ENCODE assay signal across 23 cellular contexts in the genomic region with DNA sequence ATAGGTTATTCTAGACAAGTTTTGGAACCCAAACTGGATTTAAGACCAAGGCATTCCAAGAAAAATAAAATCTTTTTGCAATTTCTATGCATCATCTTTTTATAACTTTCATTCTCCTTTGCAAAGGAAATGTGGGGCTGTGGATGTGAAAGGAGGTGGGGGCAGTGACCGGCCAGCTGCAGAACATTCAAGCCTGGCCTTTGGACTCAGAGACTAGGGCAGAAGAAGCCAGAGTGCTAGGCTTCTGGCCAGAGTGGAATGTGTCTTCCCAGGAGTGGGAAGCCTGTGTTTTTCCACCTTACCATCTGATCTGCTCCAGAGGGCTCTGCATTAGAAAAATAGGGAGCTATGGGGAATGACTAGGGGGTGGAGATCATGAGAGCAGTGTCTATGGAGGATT.
DNase-seq lines count a peak whose midpoint lies in the region; ATAC-seq and TF ChIP-seq lines count a peak whose summit lies in the region.
"Had no signal": no experiment of that assay in that cellular context is flagged by ENCODE, and none has a peak within 500 bp of the region (broad histone marks: within the 10 kb centered on the region; RNA-seq: fewer than 3 reads in every experiment).

No MANE protein-coding gene starts in this region.

- H3K4me3 Mint-ChIP-seq in WTC11, result no peak overlapping the region
- H3K4me3 Mint-ChIP-seq: activated naive CD4-positive, alpha-beta T cell treated with anti-CD3 and anti-CD28 coated beads, Interleukin-2, amount 50 U/mL, for 24 hours; CD4-positive, alpha-beta T cell; endodermal cell; naive thymus-derived CD4-positive, alpha-beta T cell had no signal

- no TSS peak for BruUV-seq in A673 (replicated peaks; lab: Mats Ljungman, UMichigan)

- H3K36me3 ChIP-seq in liver (ENCODE audit: control insufficient read depth in 4 of 4, insufficient read depth in 3 of 4, low read depth in 1 of 4, low read length in 3 of 4), result no peaks in the 10 kb centered on the region
- peaks cover 0 to 21% (median 6%) of the 10 kb centered on the region in 5 donors for H3K36me3 ChIP-seq in subcutaneous abdominal adipose tissue (ENCODE audit: control insufficient read depth in 5 of 5, insufficient read depth in 5 of 5, low read length in 5 of 5)
- no peaks in the 10 kb centered on the region for H3K36me3 ChIP-seq in A673 (ENCODE audit: insufficient read depth, low read length, poor library complexity, severe bottlenecking)
- H3K36me3 ChIP-seq: thyroid gland had no signal

- H3K36me3 Mint-ChIP-seq in WTC11, result peaks cover 22% of the 10 kb centered on the region

- H3K9me3 ChIP-seq in liver (ENCODE audit: control insufficient read depth in 4 of 4, low read length in 3 of 4), result no peaks in the 10 kb centered on the region
- no peaks in the 10 kb centered on the region for H3K9me3 ChIP-seq in subcutaneous abdominal adipose tissue (ENCODE audit: control insufficient read depth in 5 of 5, low read length in 5 of 5)
- no peaks in the 10 kb centered on the region for H3K9me3 ChIP-seq in A673 (ENCODE audit: low read depth, low read length, poor library complexity, severe bottlenecking)
- H3K9me3 ChIP-seq: SK-N-SH, thyroid gland had no signal

- DNase-seq in HuH-7 (ENCODE audit: low spot score) (peak; percentile 23), WTC11 (ENCODE audit: low spot score) (no peak), GM19238 (ENCODE audit: insufficient read length, low spot score) (no peak), foreskin keratinocyte (no peak), A673 (ENCODE audit: low spot score) (no peak)
- DNase-seq: activated CD4-positive, alpha-beta T cell treated with anti-CD3 and anti-CD28 coated beads, Interleukin-2, amount 50 U/mL, for 1 hour; anterior cingulate cortex; CD4-positive, alpha-beta T cell; cortex of kidney; endodermal cell; naive thymus-derived CD4-positive, alpha-beta T cell; NCI-H146; NCI-H2171 treated with DMSO at 0.1 percent for 48 hours; occipital lobe; SK-N-SH; spleen; stimulated activated CD4-positive, alpha-beta T cell treated with anti-CD3 and anti-CD28 coated beads, Interleukin-2, amount 100 ng/mL, for 48 hours; stimulated activated naive CD8-positive, alpha-beta T cell treated with anti-CD3 and anti-CD28 coated beads, Interleukin-15, Interleukin-2, amounts not matched to agents 100 U/mL and 50 U/mL, for 24 hours; thyroid gland had no signal

- H3K4me1 ChIP-seq in liver (ENCODE audit: control insufficient read depth in 4 of 4, insufficient read depth in 4 of 4, low read length in 3 of 4) (peaks cover 0 to 25% (median 12%) of the 10 kb centered on the region in 4 donors), subcutaneous abdominal adipose tissue (ENCODE audit: control insufficient read depth in 5 of 5, insufficient read depth in 5 of 5, low read length in 5 of 5) (peaks cover 2 to 57% (median 25%) of the 10 kb centered on the region in 5 donors), foreskin keratinocyte (peaks cover 6% of the 10 kb centered on the region), A673 (ENCODE audit: insufficient read depth, low read length, poor library complexity, severe bottlenecking) (no peaks in the 10 kb centered on the region)

- TF ChIP-seq CTCF in WTC11 (IDR thresholded peaks at IDR 0.05) (no peak), liver (IDR thresholded peaks at IDR 0.05; ENCODE audit: low read depth, low read length, missing input control) (no peak), foreskin keratinocyte (conservative IDR thresholded peaks at IDR 0.05) (no peak), A673 (conservative IDR thresholded peaks at IDR 0.05; ENCODE audit: low read depth, low read length) (no peak)

- H3K27me3 Mint-ChIP-seq in WTC11 (ENCODE audit: low read depth), result no peaks in the 10 kb centered on the region
- H3K27me3 Mint-ChIP-seq: activated naive CD4-positive, alpha-beta T cell treated with anti-CD3 and anti-CD28 coated beads, Interleukin-2, amount 50 U/mL, for 24 hours; CD4-positive, alpha-beta T cell had no signal

- H3K9me3 Mint-ChIP-seq in WTC11, result peaks cover 6% of the 10 kb centered on the region
- H3K9me3 Mint-ChIP-seq: activated naive CD4-positive, alpha-beta T cell treated with anti-CD3 and anti-CD28 coated beads, Interleukin-2, amount 50 U/mL, for 24 hours; CD4-positive, alpha-beta T cell; endodermal cell had no signal

- H3K4me3 ChIP-seq in liver (ENCODE audit: low read depth in 1 of 3, low read length in 3 of 3), result no peak overlapping the region
- H3K4me3 ChIP-seq in subcutaneous abdominal adipose tissue (ENCODE audit: low read depth in 1 of 5, low read length in 5 of 5), result no peak overlapping the region
- no peak overlapping the region for H3K4me3 ChIP-seq in A673 (ENCODE audit: low read depth, low read length, poor library complexity, severe bottlenecking)
- H3K4me3 ChIP-seq: spleen, thyroid gland had no signal

- TF ChIP-seq RAD21 in liver (IDR thresholded peaks at IDR 0.05), result peak; percentile 33 to 58

- 0 out of 2 replicates have a peak overlapping the region, but pooled peaks have one; percentile 36 for H3K27ac Mint-ChIP-seq in WTC11
- H3K27ac Mint-ChIP-seq: activated naive CD4-positive, alpha-beta T cell treated with anti-CD3 and anti-CD28 coated beads, Interleukin-2, amount 50 U/mL, for 24 hours; CD4-positive, alpha-beta T cell; endodermal cell had no signal

- CTCF ChIA-PET in WTC11 (lab: Charles Lee) (interaction anchor here (3.3 kb wide), 1 partner anchor 156 kb away, joined by 25 read pairs; no protein-coding TSS in a partner anchor), A673 (lab: Charles Lee) (no interaction called here)

- intact Hi-C loops in A673 (cut with micrococcal nuclease; ENCODE audit: unreplicated experiment), result loop anchor here (5.0 kb wide), 1 partner anchor 93 kb away; no protein-coding TSS in a partner anchor

- H3K27ac ChIP-seq in liver (ENCODE audit: low read depth in 1 of 2, low read length in 2 of 2) (no peak overlapping the region), subcutaneous abdominal adipose tissue (ENCODE audit: low read depth, low read length) (peak overlapping the region; percentile 44), foreskin keratinocyte (no peak overlapping the region), A673 (ENCODE audit: low read depth, low read length, poor library complexity, severe bottlenecking) (no peak overlapping the region)
- H3K27ac ChIP-seq: KMS-11, thyroid gland had no signal

- ATAC-seq in WTC11 (no peak), foreskin keratinocyte (no peak)
- ATAC-seq: naive thymus-derived CD4-positive, alpha-beta T cell; stimulated activated naive CD8-positive, alpha-beta T cell treated with anti-CD3 and anti-CD28 coated beads, Interleukin-15, Interleukin-2, amounts not matched to agents 100 U/mL and 50 U/mL, for 24 hours had no signal

- POLR2A ChIA-PET in WTC11 (lab: Charles Lee), result no interaction called here
- POLR2A ChIA-PET in A673 (lab: Charles Lee; ENCODE audit: low non-redundant PET), result no interaction called here

- WGBS in liver, result 8% methylated on average over 1 of the region's 1 CpG

- H3K27me3 ChIP-seq in liver (ENCODE audit: control insufficient read depth in 4 of 4, insufficient read depth in 4 of 4, low read length in 3 of 4) (no peaks in the 10 kb centered on the region), subcutaneous abdominal adipose tissue (ENCODE audit: control insufficient read depth in 5 of 5, insufficient read depth in 4 of 5, low read length in 5 of 5) (no peaks in the 10 kb centered on the region), foreskin keratinocyte (no peaks in the 10 kb centered on the region), A673 (replicated peaks; ENCODE audit: insufficient read depth, low read depth, low read length, poor library complexity) (no peaks in the 10 kb centered on the region)
- H3K27me3 ChIP-seq: spleen, thyroid gland had no signal

- H3K4me1 Mint-ChIP-seq in WTC11, result peaks cover 37% of the 10 kb centered on the region

- H3K9ac ChIP-seq in liver (ENCODE audit: low read depth in 1 of 2, low read length in 2 of 2) (no peak overlapping the region), subcutaneous abdominal adipose tissue (ENCODE audit: low read length in 5 of 5) (no peak overlapping the region)
- H3K9ac ChIP-seq: KMS-11, SK-N-SH had no signal

TF ChIP-seq in WTC11, 78 proteins besides CTCF, POLR2A, EP300 and RAD21 (continues in another document):
- TF ChIP-seq, protein P1, sequence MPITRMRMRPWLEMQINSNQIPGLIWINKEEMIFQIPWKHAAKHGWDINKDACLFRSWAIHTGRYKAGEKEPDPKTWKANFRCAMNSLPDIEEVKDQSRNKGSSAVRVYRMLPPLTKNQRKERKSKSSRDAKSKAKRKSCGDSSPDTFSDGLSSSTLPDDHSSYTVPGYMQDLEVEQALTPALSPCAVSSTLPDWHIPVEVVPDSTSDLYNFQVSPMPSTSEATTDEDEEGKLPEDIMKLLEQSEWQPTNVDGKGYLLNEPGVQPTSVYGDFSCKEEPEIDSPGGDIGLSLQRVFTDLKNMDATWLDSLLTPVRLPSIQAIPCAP (CRISPR knock-in tag; IDR thresholded peaks at IDR 0.05), result no peak
- TF ChIP-seq ZNF423 (CRISPR knock-in tag; IDR thresholded peaks at IDR 0.05), result no peak

TF ChIP-seq in liver, 16 proteins besides CTCF, POLR2A, EP300 and RAD21 (continues in another document):
- TF ChIP-seq TAF1 (conservative IDR thresholded peaks at IDR 0.05) (no peak), FOXA1 (IDR thresholded peaks at IDR 0.05) (no peak), RXRA (IDR thresholded peaks at IDR 0.05) (peak; percentile 73 to 77), YY1 (IDR thresholded peaks at IDR 0.05) (no peak)
- TF ChIP-seq, protein P2, sequence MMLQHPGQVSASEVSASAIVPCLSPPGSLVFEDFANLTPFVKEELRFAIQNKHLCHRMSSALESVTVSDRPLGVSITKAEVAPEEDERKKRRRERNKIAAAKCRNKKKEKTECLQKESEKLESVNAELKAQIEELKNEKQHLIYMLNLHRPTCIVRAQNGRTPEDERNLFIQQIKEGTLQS (IDR thresholded peaks at IDR 0.05), result no peak
